Comparison of ENCODE assay signal across 8 cellular contexts in genomic region chr6:2841264-2842138, GRCh38. TPM values are rescaled to one million over a fixed set of nuclear protein-coding genes. Genes with fewer than 3 reads are reported as not detected.
A peak's percentile ranks its signal among the peaks of the same experiment; 100 is the strongest.
DNase-seq lines count a peak whose midpoint lies in the region; ATAC-seq and TF ChIP-seq lines count a peak whose summit lies in the region.

Gene SERPINB1, minus strand, starts transcription at chr6:2841863. Its CDS starts 1,277 bp downstream, at chr6:2840586.

- H3K27ac Mint-ChIP-seq in activated naive CD4-positive, alpha-beta T cell treated with anti-CD3 and anti-CD28 coated beads, Interleukin-2, amount 50 U/mL, for 24 hours = peak within 1 kb of the TSS; percentile 81

- peak within 1 kb of the TSS; percentile 74 to 84 for H3K4me3 ChIP-seq in neutrophil (ENCODE audit: low read depth in 1 of 2, low read length in 1 of 2)

- TF ChIP-seq CTCF in neutrophil (IDR thresholded peaks at IDR 0.05) (peak; percentile 33), subcutaneous adipose tissue (IDR thresholded peaks at IDR 0.05; ENCODE audit: low read depth) (no peak)

- no peaks in the 10 kb centered on the region for H3K9me3 Mint-ChIP-seq in activated naive CD4-positive, alpha-beta T cell treated with anti-CD3 and anti-CD28 coated beads, Interleukin-2, amount 50 U/mL, for 24 hours

- H3K27me3 ChIP-seq in neutrophil = no peaks in the 10 kb centered on the region

- H3K36me3 Mint-ChIP-seq in activated naive CD4-positive, alpha-beta T cell treated with anti-CD3 and anti-CD28 coated beads, Interleukin-2, amount 50 U/mL, for 24 hours = peaks cover 4% of the 10 kb centered on the region

- peaks cover 61% of the 10 kb centered on the region for H3K4me1 Mint-ChIP-seq in activated naive CD4-positive, alpha-beta T cell treated with anti-CD3 and anti-CD28 coated beads, Interleukin-2, amount 50 U/mL, for 24 hours

- ATAC-seq in GM21423 (IDR thresholded peaks at IDR 0.05; ENCODE audit: unreplicated experiment) = peak; percentile 58

- DNase-seq in COLO668 (lab: John Stamatoyannopoulos, UW; ENCODE audit: unreplicated experiment) (peak; percentile 84), LoVo (ENCODE audit: low spot score) (peak; percentile 94), SK-N-DZ (ENCODE audit: low spot score) (peak; percentile 89), germinal center (ENCODE audit: low spot score) (peak; percentile 77)

- H3K4me1 ChIP-seq in neutrophil (ENCODE audit: control insufficient read depth in 1 of 2, insufficient read depth in 1 of 2, low read depth in 1 of 2, low read length in 1 of 2) = peaks cover 69 to 71% of the 10 kb centered on the region in 2 experiments

- no peaks in the 10 kb centered on the region for H3K9me3 ChIP-seq in neutrophil

- peak within 1 kb of the TSS; percentile 88 for H3K4me3 Mint-ChIP-seq in activated naive CD4-positive, alpha-beta T cell treated with anti-CD3 and anti-CD28 coated beads, Interleukin-2, amount 50 U/mL, for 24 hours

- peak within 1 kb of the TSS; percentile 96 for H3K27ac ChIP-seq in neutrophil

- no peaks in the 10 kb centered on the region for H3K27me3 Mint-ChIP-seq in activated naive CD4-positive, alpha-beta T cell treated with anti-CD3 and anti-CD28 coated beads, Interleukin-2, amount 50 U/mL, for 24 hours

- peaks cover 38% of the 10 kb centered on the region for H3K36me3 ChIP-seq in neutrophil

RNA-seq across cellular contexts. Expression of gene SERPINB1, which starts in this region (rescaled TPM):
- polyA plus RNA-seq in SK-N-DZ (2014; cell fraction: cytosol; rRNA removed) = 13.6 and 22.3 TPM in 2 replicates
- 8.4 and 12.0 TPM in 2 replicates for polyA plus RNA-seq in SK-N-DZ (2014; cell fraction: nucleus; rRNA removed)
- 10 to 100 TPM; 33.3 to 48.9 (median 42.1) TPM for total RNA-seq in subcutaneous adipose tissue

Comparison
In these comparisons a context has a peak if more than half of its experiments do, and no peak if none do; other contexts are left out.
1. Peak in every context shown above with its lines: DNase-seq, ATAC-seq, H3K4me3 ChIP-seq and H3K27ac ChIP-seq.